8 cellular contexts compared by ENCODE assay signal in the genomic region with DNA sequence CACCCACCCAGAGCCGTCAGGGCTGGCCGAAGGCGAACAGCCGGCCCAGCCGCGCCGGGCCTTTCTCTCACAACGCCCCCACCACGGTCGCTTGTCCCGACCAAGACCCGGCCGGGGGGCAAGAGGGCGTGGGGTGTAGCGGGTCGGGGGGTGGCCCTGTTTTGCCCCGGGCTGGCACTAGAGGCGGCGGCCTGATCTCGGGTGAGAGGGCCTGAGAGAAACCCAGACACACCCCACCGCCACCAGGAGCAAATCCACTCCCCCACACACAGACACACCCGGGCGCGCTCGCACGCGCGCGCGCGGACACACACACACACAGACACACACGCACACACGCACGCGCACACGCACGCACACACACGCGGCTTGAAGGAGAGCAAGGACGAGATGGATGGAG.
A peak's percentile ranks its signal among the peaks of the same experiment; 100 is the strongest.
DNase-seq lines count a peak whose midpoint lies in the region; ATAC-seq and TF ChIP-seq lines count a peak whose summit lies in the region.
"Not testable (repeated sequence)": the region's sequence is repeated elsewhere in the genome, so short reads cannot be mapped to it uniquely, and the experiment has no call there.

No MANE protein-coding gene starts in this region.

- H3K4me2 ChIP-seq in OCI-LY3 (ENCODE audit: low read length): peak overlapping the region; percentile 17; the same call in 1 of the 2 replicates

- WGBS in lung, 2 donors: 49 to 57% methylated on average over 19 to 37 of the region's 40 CpGs
- 4 to 22% methylated on average over 19 to 40 of the region's 40 CpGs for WGBS in upper lobe of left lung, 2 donors

- 0 out of 2 replicates have a peak overlapping the region, but pooled peaks have one; percentile 27 for H3K9ac ChIP-seq in OCI-LY3 (ENCODE audit: low read length)
- H3K9ac ChIP-seq in adipocyte (ENCODE audit: low read length): not testable (repeated sequence)

- not testable (repeated sequence) for ATAC-seq in lung (ENCODE audit: insufficient read depth, low FRiP score); upper lobe of left lung (ENCODE audit: low FRiP score in 2 of 2)

- H3K79me2 ChIP-seq in OCI-LY3 (ENCODE audit: low read length): not testable (repeated sequence)

- not testable (repeated sequence) for H3K4me1 ChIP-seq in OCI-LY3 (ENCODE audit: low read length); adipocyte (ENCODE audit: control insufficient read depth, insufficient read depth, low read length); lung (ENCODE audit: control insufficient read depth in 2 of 2, insufficient read depth in 2 of 2, low read length in 2 of 2); upper lobe of left lung

- H2AFZ ChIP-seq in OCI-LY3 (ENCODE audit: low read depth, low read length): not testable (repeated sequence)

- not testable (repeated sequence) for H3K9me3 ChIP-seq in OCI-LY3 (ENCODE audit: insufficient read depth, low read length); adipocyte (ENCODE audit: control insufficient read depth, low read length); lung (ENCODE audit: control insufficient read depth in 2 of 2, insufficient read depth in 1 of 2, low read length in 1 of 2); upper lobe of left lung

- not testable (repeated sequence) for TF ChIP-seq CTCF in OCI-LY3 (IDR thresholded peaks at IDR 0.05; ENCODE audit: low read depth, low read length); lung (IDR thresholded peaks at IDR 0.05; ENCODE audit: control extremely low read depth, extremely low read depth); upper lobe of left lung (IDR thresholded peaks at IDR 0.05)

- H3K4me3 ChIP-seq in OCI-LY3 (ENCODE audit: low read length) (peak overlapping the region; percentile 38; the same call in 1 of the 2 replicates), skin epidermis (peak overlapping the region in 6 of 7 experiments; percentile 16 to 42 (median 26)), upper lobe of left lung (peak overlapping the region in 3 of 4 donors; percentile 20 to 49 (median 48))
- not testable (repeated sequence) for H3K4me3 ChIP-seq in adipocyte (ENCODE audit: low read length); lung

- H3K27me3 ChIP-seq in OCI-LY3 (ENCODE audit: low read depth, low read length); adipocyte (replicated peaks; ENCODE audit: control insufficient read depth, insufficient read depth, low read length); lung (ENCODE audit: control insufficient read depth, insufficient read depth); upper lobe of left lung: not testable (repeated sequence)

- H3K27ac ChIP-seq in OCI-LY3 (ENCODE audit: low read length) (peak overlapping the region; percentile 49), skin epidermis (peak overlapping the region in 6 of 21 experiments; percentile 2 to 66 (median 16))
- not testable (repeated sequence) for H3K27ac ChIP-seq in lung (ENCODE audit: low read depth in 1 of 2, low read length in 1 of 2); upper lobe of left lung

- H4K20me1 ChIP-seq in OCI-LY3 (ENCODE audit: insufficient read depth, low read length): not testable (repeated sequence)

- DNase-seq in EH (ENCODE audit: low read depth): peak; percentile 23
- peak; percentile 23 to 35 for DNase-seq in activated CD4-positive, alpha-beta T cell treated with anti-CD3 and anti-CD28 coated beads, Interleukin-2, amount 50 U/mL, for 4 hours
- peak; percentile 35 for DNase-seq in adipocyte (ENCODE audit: low read depth)
- peak; percentile 18 for DNase-seq in foreskin melanocyte
- peak; percentile 61 for DNase-seq in lung (ENCODE audit: low spot score)
- DNase-seq in upper lobe of left lung: peak; percentile 37 to 94

- not testable (repeated sequence) for TF ChIP-seq POLR2A in upper lobe of left lung (IDR thresholded peaks at IDR 0.05)

- not testable (repeated sequence) for TF ChIP-seq EP300 in upper lobe of left lung (IDR thresholded peaks at IDR 0.05)

- not testable (repeated sequence) for H3K36me3 ChIP-seq in OCI-LY3 (replicated peaks; ENCODE audit: low read depth, low read length); adipocyte (ENCODE audit: control insufficient read depth, insufficient read depth, low read length, severe bottlenecking); lung (ENCODE audit: control insufficient read depth in 2 of 2, insufficient read depth in 2 of 2, low read length in 2 of 2); upper lobe of left lung
